ENCODE assay signal across 18 cellular contexts in genomic region chr1:205262706-205263105, GRCh38. TPM values are rescaled to one million over a fixed set of nuclear protein-coding genes. Genes with fewer than 3 reads are reported as not detected.
A peak's percentile ranks its signal among the peaks of the same experiment; 100 is the strongest.
DNase-seq lines count a peak whose midpoint lies in the region; ATAC-seq and TF ChIP-seq lines count a peak whose summit lies in the region.
"Had no signal": no experiment of that assay in that cellular context is flagged by ENCODE, and none has a peak within 500 bp of the region (broad histone marks: within the 10 kb centered on the region; RNA-seq: fewer than 3 reads in every experiment).

No MANE protein-coding gene starts in this region.

- H3K4me3 Mint-ChIP-seq in glutamatergic neuron (ENCODE audit: unreplicated experiment) = peak overlapping the region; percentile 20
- H3K4me3 Mint-ChIP-seq in naive thymus-derived CD4-positive, alpha-beta T cell = no peak overlapping the region

- H3K9me3 Mint-ChIP-seq in glutamatergic neuron (ENCODE audit: unreplicated experiment) = peaks cover 7% of the 10 kb centered on the region
- H3K9me3 Mint-ChIP-seq in naive thymus-derived CD4-positive, alpha-beta T cell = no peaks in the 10 kb centered on the region

- H3K9me3 ChIP-seq in AG04450 (ENCODE audit: control insufficient read depth, insufficient read depth, low read length) = no peaks in the 10 kb centered on the region
- H3K9me3 ChIP-seq in naive thymus-derived CD4-positive, alpha-beta T cell (ENCODE audit: control insufficient read depth in 2 of 3, low read length in 3 of 3) = no peaks in the 10 kb centered on the region
- H3K9me3 ChIP-seq: ascending aorta, gastrocnemius medialis, thoracic aorta had no signal

- DNase-seq in AG04450 (ENCODE audit: low read depth, low spot score) = no peak
- DNase-seq in HT1080 (ENCODE audit: low read depth) = peak; percentile 58
- DNase-seq in RWPE1 (ENCODE audit: low spot score) = no peak
- no peak for DNase-seq in glutamatergic neuron
- no peak for DNase-seq in naive thymus-derived CD4-positive, alpha-beta T cell
- DNase-seq in DMS153 (lab: John Stamatoyannopoulos, UW) = no peak
- no peak for DNase-seq in central memory CD4-positive, alpha-beta T cell
- DNase-seq in activated naive CD4-positive, alpha-beta T cell treated with Interleukin-2 at 50 U/mL for 16 hours = no peak
- DNase-seq: activated gamma-delta T cell treated with Interleukin-2 at 50 U/mL for 16 hours; gastrocnemius medialis; NCI-H1105; NCI-H2171 treated with DMSO at 0.1 percent for 48 hours; NK-92 treated with Interleukin-12 subunit alpha and Interleukin-12 subunit beta, amount 100 ng/mL, for 24 hours; small intestine had no signal

- peaks cover 13% of the 10 kb centered on the region for H3K27me3 Mint-ChIP-seq in glutamatergic neuron (ENCODE audit: unreplicated experiment)
- H3K27me3 Mint-ChIP-seq in naive thymus-derived CD4-positive, alpha-beta T cell = no peaks in the 10 kb centered on the region
- H3K27me3 Mint-ChIP-seq: progenitor cell of endocrine pancreas had no signal

- no peaks in the 10 kb centered on the region for H3K36me3 Mint-ChIP-seq in glutamatergic neuron (ENCODE audit: unreplicated experiment)
- H3K36me3 Mint-ChIP-seq in naive thymus-derived CD4-positive, alpha-beta T cell = no peaks in the 10 kb centered on the region

- H3K27ac Mint-ChIP-seq in glutamatergic neuron (ENCODE audit: unreplicated experiment) = no peak overlapping the region
- H3K27ac Mint-ChIP-seq in naive thymus-derived CD4-positive, alpha-beta T cell = no peak overlapping the region
- H3K27ac Mint-ChIP-seq: progenitor cell of endocrine pancreas had no signal

- no peak overlapping the region for H3K4me3 ChIP-seq in AG04450 (ENCODE audit: low read depth, low read length)
- H3K4me3 ChIP-seq in naive thymus-derived CD4-positive, alpha-beta T cell (ENCODE audit: low read length) = no peak overlapping the region
- H3K4me3 ChIP-seq: ascending aorta, gastrocnemius medialis, thoracic aorta had no signal

- H3K27ac ChIP-seq in AG04450 (ENCODE audit: low read depth, low read length) = peak overlapping the region; percentile 47
- H3K27ac ChIP-seq in RWPE1 = peak overlapping the region; percentile 33; the same call in 1 of the 2 replicates
- H3K27ac ChIP-seq in naive thymus-derived CD4-positive, alpha-beta T cell (ENCODE audit: low read depth, low read length) = no peak overlapping the region
- H3K27ac ChIP-seq: ascending aorta, thoracic aorta had no signal

- H3K36me3 ChIP-seq in naive thymus-derived CD4-positive, alpha-beta T cell (ENCODE audit: control insufficient read depth in 2 of 3, insufficient read depth in 3 of 3, low read length in 3 of 3) = no peaks in the 10 kb centered on the region
- H3K36me3 ChIP-seq: ascending aorta, gastrocnemius medialis, thoracic aorta had no signal

- H3K27me3 ChIP-seq in AG04450 (ENCODE audit: control insufficient read depth, insufficient read depth, low read length) = no peaks in the 10 kb centered on the region
- no peaks in the 10 kb centered on the region for H3K27me3 ChIP-seq in naive thymus-derived CD4-positive, alpha-beta T cell (ENCODE audit: control insufficient read depth in 2 of 2, insufficient read depth in 2 of 2, low read length in 2 of 2)
- H3K27me3 ChIP-seq: ascending aorta, gastrocnemius medialis had no signal

- no peak for ATAC-seq in naive thymus-derived CD4-positive, alpha-beta T cell
- ATAC-seq: gastrocnemius medialis, Right ventricle myocardium inferior had no signal

- intact Hi-C loops in naive thymus-derived CD4-positive, alpha-beta T cell (cut with micrococcal nuclease) = no loop called here

- POLR2A ChIA-PET in AG04450 (lab: Yijun Ruan, JAX) (interaction anchor here (1.0 to 1.4 kb wide), 3 partner anchors 9 to 57 kb away, joined by 3 read pairs; no protein-coding TSS in a partner anchor), RWPE1 (lab: Yijun Ruan, JAX; ENCODE audit: low non-redundant PET) (no interaction called here)
- POLR2A ChIA-PET in naive thymus-derived CD4-positive, alpha-beta T cell (lab: Charles Lee) = no interaction called here

- no peaks in the 10 kb centered on the region for H3K4me1 ChIP-seq in naive thymus-derived CD4-positive, alpha-beta T cell (ENCODE audit: control insufficient read depth in 2 of 2, insufficient read depth in 2 of 2, low read length in 2 of 2)
- H3K4me1 ChIP-seq: ascending aorta had no signal

- CTCF ChIA-PET in AG04450 (lab: Charles Lee) = interaction anchor here (1.3 to 4.4 kb wide), 7 partner anchors 9 to 274 kb away, joined by 3 to 20 read pairs (median 8); no protein-coding TSS in a partner anchor
- CTCF ChIA-PET in RWPE1 (lab: Yijun Ruan, JAX) = interaction anchor here (0.6 to 1.8 kb wide), 4 partner anchors 11 to 58 kb away, joined by 3 to 6 read pairs (median 4); no protein-coding TSS in a partner anchor
- CTCF ChIA-PET in naive thymus-derived CD4-positive, alpha-beta T cell (lab: Charles Lee) = interaction anchor here (1.1 to 2.3 kb wide), 2 partner anchors 9 to 33 kb away, joined by 3 to 8 read pairs; no protein-coding TSS in a partner anchor

- peaks cover 47% of the 10 kb centered on the region for H3K4me1 Mint-ChIP-seq in glutamatergic neuron (ENCODE audit: low read depth, unreplicated experiment)
- H3K4me1 Mint-ChIP-seq in naive thymus-derived CD4-positive, alpha-beta T cell = peaks cover 0 to 25% (median 7%) of the 10 kb centered on the region in 7 donors

- TF ChIP-seq CTCF in AG04450 (IDR thresholded peaks at IDR 0.05; ENCODE audit: low read depth, low read length) (no peak), RWPE1 (conservative IDR thresholded peaks at IDR 0.05; ENCODE audit: low read depth) (no peak), glutamatergic neuron (IDR thresholded peaks at IDR 0.05; ENCODE audit: partially characterized antibody, unreplicated experiment) (no peak)

RNA-seq across cellular contexts. Expression of gene TMCC2, which starts 35.0 kb away (rescaled TPM):
- polyA plus RNA-seq in AG04450 (2011; rRNA removed) = 2.3 and 3.0 TPM in 2 replicates
- polyA minus RNA-seq in AG04450 (2011; rRNA and poly(A)+ RNA removed) = 4.8 and 5.2 TPM in 2 replicates
- total RNA-seq in HT1080 (2014; rRNA removed; shearing (Covaris generic)) = 1.5 and 2.3 TPM in 2 replicates
- 1.9 and 2.3 TPM in 2 replicates for polyA plus RNA-seq in HT1080 (2015; cell fraction: cytosol; rRNA removed)
- polyA plus RNA-seq in HT1080 (2015; cell fraction: nucleus; rRNA removed) = 1.6 and 1.8 TPM in 2 replicates
- total RNA-seq in glutamatergic neuron (ENCODE audit: unreplicated experiment) = 80.1 TPM
- 1 to 10 TPM; 1.1 to 3.6 (median 1.8) TPM for total RNA-seq in naive thymus-derived CD4-positive, alpha-beta T cell
- polyA plus RNA-seq in naive thymus-derived CD4-positive, alpha-beta T cell = under 1 TPM; 0.30 to 0.38 TPM

RNA-seq across cellular contexts. Expression of gene DSTYK, which starts 51.2 kb away (rescaled TPM):
- 12.8 and 16.7 TPM in 2 replicates for polyA plus RNA-seq in AG04450 (2011; rRNA removed)
- polyA minus RNA-seq in AG04450 (2011; rRNA and poly(A)+ RNA removed) = 15.3 and 18.1 TPM in 2 replicates
- 4.6 and 5.1 TPM in 2 replicates for total RNA-seq in HT1080 (2014; rRNA removed; shearing (Covaris generic))
- 6.1 and 7.3 TPM in 2 replicates for polyA plus RNA-seq in HT1080 (2015; cell fraction: cytosol; rRNA removed)
- polyA plus RNA-seq in HT1080 (2015; cell fraction: nucleus; rRNA removed) = 6.4 and 6.8 TPM in 2 replicates
- 9.2 TPM for total RNA-seq in glutamatergic neuron (ENCODE audit: unreplicated experiment)
- 10 to 100 TPM; 11.3 to 18.5 (median 15.2) TPM for total RNA-seq in naive thymus-derived CD4-positive, alpha-beta T cell
- 1 to 10 TPM; 6.4 to 9.5 TPM for polyA plus RNA-seq in naive thymus-derived CD4-positive, alpha-beta T cell

RNA-seq across cellular contexts. Expression of gene NUAK2, which starts 58.8 kb away (rescaled TPM):
- polyA plus RNA-seq in AG04450 (2011; rRNA removed) = 7.0 and 8.2 TPM in 2 replicates
- polyA minus RNA-seq in AG04450 (2011; rRNA and poly(A)+ RNA removed) = 12.5 and 20.1 TPM in 2 replicates
- total RNA-seq in HT1080 (2014; rRNA removed; shearing (Covaris generic)) = 1.8 and 2.2 TPM in 2 replicates
- 4.7 TPM in 2 replicates for polyA plus RNA-seq in HT1080 (2015; cell fraction: cytosol; rRNA removed)
- polyA plus RNA-seq in HT1080 (2015; cell fraction: nucleus; rRNA removed) = 10.2 and 11.0 TPM in 2 replicates
- total RNA-seq in glutamatergic neuron (ENCODE audit: unreplicated experiment) = 8.0 TPM
- 10 to 100 TPM in 4 of 5 experiments, 1 to 10 TPM in 1; 9.1 to 57.8 (median 23.0) TPM for total RNA-seq in naive thymus-derived CD4-positive, alpha-beta T cell
- 10 to 100 TPM; 40.7 to 85.5 TPM for polyA plus RNA-seq in naive thymus-derived CD4-positive, alpha-beta T cell

Comparison
In these comparisons a context has a peak if more than half of its experiments do, and no peak if none do; other contexts are left out.
1. RNA of gene TMCC2, which starts 35.0 kb away (total RNA-seq): 80.1 TPM in glutamatergic neuron (single experiment); 1.5 to 2.3 TPM in HT1080 and 1.1 to 3.6 TPM in naive thymus-derived CD4-positive, alpha-beta T cell; every median in the first group is over 10 times any median in the second.